ENCODE assay signal across 8 cellular contexts in the genomic region with DNA sequence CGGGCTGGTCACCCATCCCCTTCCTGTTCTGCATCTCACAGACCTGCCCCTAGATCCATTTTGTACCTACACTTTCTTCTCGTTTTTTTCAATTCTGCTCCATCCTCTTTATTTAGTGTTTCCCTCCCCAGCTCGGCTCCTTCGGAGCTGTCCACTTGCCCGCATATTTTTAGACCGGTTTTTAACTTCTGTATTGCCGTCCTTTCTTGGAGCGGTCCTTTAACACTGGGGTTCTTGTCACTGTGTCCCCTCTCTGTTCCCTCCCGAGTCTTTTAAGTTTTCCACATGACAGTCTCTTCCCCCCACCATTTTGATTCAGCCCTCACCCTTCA. TPM values are rescaled to one million over a fixed set of nuclear protein-coding genes. Genes with fewer than 3 reads are reported as not detected.
DNase-seq lines count a peak whose midpoint lies in the region; ATAC-seq, FAIRE-seq and TF ChIP-seq lines count a peak whose summit lies in the region.

No MANE protein-coding gene starts in this region.

- TF ChIP-seq EP300 in A549 (IDR thresholded peaks at IDR 0.05), result no peak

- peak overlapping the region; percentile 96 for H3K4me2 ChIP-seq in A549

- H3K9me3 ChIP-seq in A549, result no peaks in the 10 kb centered on the region
- H3K9me3 ChIP-seq in HUES64 (ENCODE audit: insufficient read depth, low read depth, low read length), result no peaks in the 10 kb centered on the region
- H3K9me3 ChIP-seq in mucosa of rectum (ENCODE audit: control insufficient read depth in 2 of 2, low read length in 2 of 2), result no peaks in the 10 kb centered on the region

- H3K4me3 ChIP-seq in A549 (peak overlapping the region; percentile 94), HUES64 (ENCODE audit: low read length) (peak overlapping the region; percentile 76), coronary artery (peak overlapping the region; percentile 82), mucosa of rectum (ENCODE audit: low read length in 2 of 2) (peak overlapping the region; percentile 87 to 89)

- no peaks in the 10 kb centered on the region for H3K36me3 ChIP-seq in HUES64 (ENCODE audit: insufficient read depth, low read length)
- H3K36me3 ChIP-seq in mucosa of rectum (ENCODE audit: control insufficient read depth in 2 of 2, insufficient read depth in 2 of 2, low read length in 2 of 2), result no peaks in the 10 kb centered on the region

- CTCF ChIA-PET in A549 (lab: Yijun Ruan, JAX), result interaction anchor here (0.8 to 4.2 kb wide), 11 partner anchors 9 to 173 kb away, joined by 3 to 47 read pairs (median 9); no protein-coding TSS in a partner anchor

- POLR2A ChIA-PET in A549 (lab: Yijun Ruan, JAX), result interaction anchor here (1.2 kb wide), 1 partner anchor 63 kb away, joined by 3 read pairs; no protein-coding TSS in a partner anchor

- H3K4me1 ChIP-seq in A549 (peaks cover 63% of the 10 kb centered on the region), HUES64 (ENCODE audit: insufficient read depth, low read length) (peaks cover 42% of the 10 kb centered on the region), mucosa of rectum (ENCODE audit: control insufficient read depth in 2 of 2, insufficient read depth in 2 of 2, low read length in 2 of 2) (peaks cover 30 to 46% of the 10 kb centered on the region in 2 donors)

- 29% methylated on average over 9 of the region's 9 CpGs for WGBS in A549 (ENCODE audit: missing lambda C conversion rate)
- 13% methylated on average over 9 of the region's 9 CpGs for WGBS in HUES64

- no peak for TF ChIP-seq RAD21 in A549 (conservative IDR thresholded peaks at IDR 0.05 in 1 of 2, IDR thresholded peaks at IDR 0.05 in 1 of 2)

- H3K9ac ChIP-seq in HUES64 (ENCODE audit: low read depth, low read length) (peak overlapping the region; percentile 71), mucosa of rectum (ENCODE audit: low read depth in 1 of 2, low read length in 2 of 2) (peak overlapping the region; percentile 38 to 70)

- FAIRE-seq in A549 (lab: Jason Lieb, UNC) (no peak), frontal cortex (lab: Jason Lieb, UNC) (no peak)

- TF ChIP-seq CTCF in A549 (IDR thresholded peaks at IDR 0.05), result no peak
- TF ChIP-seq CTCF in coronary artery (IDR thresholded peaks at IDR 0.05), result no peak

- H3K27ac ChIP-seq in A549, result peak overlapping the region; percentile 99
- H3K27ac ChIP-seq in HUES64 (ENCODE audit: low read depth, low read length), result no peak overlapping the region
- H3K27ac ChIP-seq in coronary artery, result peak overlapping the region; percentile 96 to 97
- H3K27ac ChIP-seq in mucosa of rectum (ENCODE audit: low read depth in 2 of 2, low read length in 2 of 2), result peak overlapping the region; percentile 26 to 80

- ATAC-seq in A549 (no peak), HG02981 (IDR thresholded peaks at IDR 0.05; ENCODE audit: unreplicated experiment) (no peak)

- no peak for TF ChIP-seq POLR2A in A549 (IDR thresholded peaks at IDR 0.05; ENCODE audit: low read length)

- DNase-seq in A549 (ENCODE audit: low read depth in 1 of 2, low spot score in 1 of 2), result no peak
- DNase-seq in coronary artery (ENCODE audit: low spot score), result no peak
- no peak for DNase-seq in GF-D8 (lab: John Stamatoyannopoulos, UW)
- no peak for DNase-seq in frontal cortex (ENCODE audit: low spot score in 2 of 2)
- DNase-seq in GDM1 (lab: John Stamatoyannopoulos, UW), result no peak

- H3K27me3 ChIP-seq in HUES64 (ENCODE audit: insufficient read depth, low read length) (no peaks in the 10 kb centered on the region), mucosa of rectum (ENCODE audit: control insufficient read depth in 2 of 2, insufficient read depth in 2 of 2, low read length in 2 of 2) (no peaks in the 10 kb centered on the region)

TF ChIP-seq in A549, 52 proteins besides CTCF, POLR2A, EP300 and RAD21 (continues in another document):
- TF ChIP-seq NPAS2 (CRISPR knock-in tag; IDR thresholded peaks at IDR 0.05; ENCODE audit: borderline replicate concordance), result no peak
- no peak for TF ChIP-seq CHD4 (IDR thresholded peaks at IDR 0.05; ENCODE audit: borderline replicate concordance)
- no peak for TF ChIP-seq TP53 (CRISPR knock-in tag; IDR thresholded peaks at IDR 0.05)
- TF ChIP-seq EHMT2 (IDR thresholded peaks at IDR 0.05; ENCODE audit: low read depth), result no peak
- no peak for TF ChIP-seq CBX8 (IDR thresholded peaks at IDR 0.05)
- no peak for TF ChIP-seq REST (IDR thresholded peaks at IDR 0.05)
- TF ChIP-seq TFCP2L1 (CRISPR knock-in tag; IDR thresholded peaks at IDR 0.05), result no peak
- no peak for TF ChIP-seq RCOR1 (IDR thresholded peaks at IDR 0.05; ENCODE audit: low read depth, low read length)
- no peak for TF ChIP-seq KDM5A (IDR thresholded peaks at IDR 0.05)
- TF ChIP-seq CHD2 (IDR thresholded peaks at IDR 0.05; ENCODE audit: low read length, partially characterized antibody), result no peak
- no peak for TF ChIP-seq HEYL (CRISPR knock-in tag; IDR thresholded peaks at IDR 0.05)
- TF ChIP-seq MYC (IDR thresholded peaks at IDR 0.05; ENCODE audit: borderline replicate concordance, low read length), result no peak
- TF ChIP-seq BCL3 (IDR thresholded peaks at IDR 0.05), result no peak
- TF ChIP-seq MAFK (IDR thresholded peaks at IDR 0.05; ENCODE audit: partially characterized antibody), result no peak
- TF ChIP-seq FOXS1 (CRISPR knock-in tag; IDR thresholded peaks at IDR 0.05), result no peak
- TF ChIP-seq, protein P1, sequence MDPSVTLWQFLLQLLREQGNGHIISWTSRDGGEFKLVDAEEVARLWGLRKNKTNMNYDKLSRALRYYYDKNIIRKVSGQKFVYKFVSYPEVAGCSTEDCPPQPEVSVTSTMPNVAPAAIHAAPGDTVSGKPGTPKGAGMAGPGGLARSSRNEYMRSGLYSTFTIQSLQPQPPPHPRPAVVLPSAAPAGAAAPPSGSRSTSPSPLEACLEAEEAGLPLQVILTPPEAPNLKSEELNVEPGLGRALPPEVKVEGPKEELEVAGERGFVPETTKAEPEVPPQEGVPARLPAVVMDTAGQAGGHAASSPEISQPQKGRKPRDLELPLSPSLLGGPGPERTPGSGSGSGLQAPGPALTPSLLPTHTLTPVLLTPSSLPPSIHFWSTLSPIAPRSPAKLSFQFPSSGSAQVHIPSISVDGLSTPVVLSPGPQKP (IDR thresholded peaks at IDR 0.05; ENCODE audit: low read depth, low read length), result no peak
- no peak for TF ChIP-seq FOSB (CRISPR knock-in tag; IDR thresholded peaks at IDR 0.05)

RNA-seq across cellular contexts. Expression of gene ARHGAP35, which starts 1.7 kb away (rescaled TPM):
- polyA plus RNA-seq in A549 (2011; rRNA removed) (48.5 and 51.9 TPM in 2 replicates), A549 (2017; fragmentation: RNase III; extraction: RNeasy Plus Mini Kit Qiagen cat#74134 plus additional on column Dnase treatment) (33.2 to 33.7 TPM (median 33.3 TPM) in 3 replicates)
- 17.2 and 22.8 TPM in 2 replicates for polyA plus RNA-seq in A549 (2012; cell fraction: cytosol; rRNA removed)
- 31.2 and 34.0 TPM in 2 replicates for polyA plus RNA-seq in A549 (2012; cell fraction: nucleus; rRNA removed)
- 67.2 and 74.8 TPM in 2 replicates for polyA minus RNA-seq in A549 (2011; rRNA and poly(A)+ RNA removed)
- polyA plus RNA-seq in HUES64 (2013, experiment 1 of 2), result 35.2 TPM
- 34.2 TPM for polyA plus RNA-seq in HUES64 (2013, experiment 2 of 2)
- total RNA-seq in frontal cortex, result 73.4 TPM

RNA-seq across cellular contexts. Expression of gene AP2S1, which starts 11.8 kb away (rescaled TPM):
- 117 and 150 TPM in 2 replicates for polyA plus RNA-seq in A549 (2011; rRNA removed)
- 412 and 456 TPM in 2 replicates for polyA plus RNA-seq in A549 (2012; cell fraction: cytosol; rRNA removed)
- 284 and 292 TPM in 2 replicates for polyA plus RNA-seq in A549 (2012; cell fraction: nucleus; rRNA removed)
- 318 to 329 TPM (median 325 TPM) in 3 replicates for polyA plus RNA-seq in A549 (2017; fragmentation: RNase III; extraction: RNeasy Plus Mini Kit Qiagen cat#74134 plus additional on column Dnase treatment)
- 90.7 TPM in 2 replicates for polyA minus RNA-seq in A549 (2011; rRNA and poly(A)+ RNA removed)
- 236 TPM for polyA plus RNA-seq in HUES64 (2013, experiment 1 of 2)
- 244 TPM for polyA plus RNA-seq in HUES64 (2013, experiment 2 of 2)
- 64.8 TPM for total RNA-seq in frontal cortex
